Comparison of ENCODE assay signal across 7 cellular contexts in genomic region chr9:4984171-4984570, GRCh38. TPM values are rescaled to one million over a fixed set of nuclear protein-coding genes. Genes with fewer than 3 reads are reported as not detected.
A peak's percentile ranks its signal among the peaks of the same experiment; 100 is the strongest.
DNase-seq lines count a peak whose midpoint lies in the region; ATAC-seq lines count a peak whose summit lies in the region.

No MANE protein-coding gene starts in this region.

- CTCF ChIA-PET in naive thymus-derived CD4-positive, alpha-beta T cell (lab: Charles Lee): interaction anchor here (1.4 kb wide), 1 partner anchor 14 kb away, joined by 3 read pairs; no protein-coding TSS in a partner anchor

- H3K4me1 ChIP-seq in endocrine pancreas (ENCODE audit: control insufficient read depth, insufficient read depth, low read length): peaks cover 16% of the 10 kb centered on the region
- H3K4me1 ChIP-seq in naive thymus-derived CD4-positive, alpha-beta T cell (ENCODE audit: control insufficient read depth in 2 of 2, insufficient read depth in 2 of 2, low read length in 2 of 2): peaks cover 20 to 32% of the 10 kb centered on the region in 2 donors

- H3K9me3 Mint-ChIP-seq in naive thymus-derived CD4-positive, alpha-beta T cell: no peaks in the 10 kb centered on the region

- peaks cover 0 to 5% (median 0%) of the 10 kb centered on the region in 5 donors for H3K27me3 Mint-ChIP-seq in naive thymus-derived CD4-positive, alpha-beta T cell

- peak overlapping the region; percentile 78 for H3K27ac ChIP-seq in naive thymus-derived CD4-positive, alpha-beta T cell (ENCODE audit: low read depth, low read length)

- H3K4me3 Mint-ChIP-seq in naive thymus-derived CD4-positive, alpha-beta T cell: peak overlapping the region; percentile 83 to 98 (median 93)

- H3K9ac ChIP-seq in endocrine pancreas (ENCODE audit: control insufficient read depth, insufficient read depth, low read length): peak overlapping the region; percentile 74

- no peaks in the 10 kb centered on the region for H3K27me3 ChIP-seq in endocrine pancreas (ENCODE audit: control insufficient read depth, insufficient read depth, low read length)
- H3K27me3 ChIP-seq in naive thymus-derived CD4-positive, alpha-beta T cell (ENCODE audit: control insufficient read depth in 2 of 2, insufficient read depth in 2 of 2, low read length in 2 of 2): no peaks in the 10 kb centered on the region

- H3K36me3 ChIP-seq in endocrine pancreas (ENCODE audit: control insufficient read depth, insufficient read depth, low read length): no peaks in the 10 kb centered on the region
- H3K36me3 ChIP-seq in naive thymus-derived CD4-positive, alpha-beta T cell (ENCODE audit: control insufficient read depth in 2 of 3, insufficient read depth in 3 of 3, low read length in 3 of 3): peaks cover 0 to 4% (median 0%) of the 10 kb centered on the region in 3 experiments

- intact Hi-C loops in naive thymus-derived CD4-positive, alpha-beta T cell (cut with micrococcal nuclease): loop anchor here (2.0 to 10.0 kb wide), 11 partner anchors 59 to 1701 kb away; partner anchors contain the start of genes RIC1 (in 2 of the 2), AK3 (in 1 of the 2), CDC37L1 (in 1 of the 2) and ERMP1 (in 1 of the 2)

- H3K9me3 ChIP-seq in endocrine pancreas (ENCODE audit: control insufficient read depth, low read length): no peaks in the 10 kb centered on the region
- H3K9me3 ChIP-seq in naive thymus-derived CD4-positive, alpha-beta T cell (ENCODE audit: control insufficient read depth in 2 of 3, low read length in 3 of 3): no peaks in the 10 kb centered on the region

- peaks cover 20 to 48% (median 26%) of the 10 kb centered on the region in 7 donors for H3K4me1 Mint-ChIP-seq in naive thymus-derived CD4-positive, alpha-beta T cell

- H3K36me3 Mint-ChIP-seq in naive thymus-derived CD4-positive, alpha-beta T cell: peaks cover 0 to 16% (median 0%) of the 10 kb centered on the region in 5 donors

- peak overlapping the region; percentile 9 for H3K4me3 ChIP-seq in endocrine pancreas (ENCODE audit: control insufficient read depth, insufficient read depth, low read length)
- peak overlapping the region; percentile 52 for H3K4me3 ChIP-seq in naive thymus-derived CD4-positive, alpha-beta T cell (ENCODE audit: low read length)

- H3K27ac Mint-ChIP-seq in naive thymus-derived CD4-positive, alpha-beta T cell: peak overlapping the region; percentile 61 to 94 (median 83)

- POLR2A ChIA-PET in naive thymus-derived CD4-positive, alpha-beta T cell (lab: Charles Lee): interaction anchor here (0.7 to 2.6 kb wide), 3 partner anchors 191 to 1429 kb away, joined by 3 to 13 read pairs (median 5); partner anchors contain the start of genes RCL1 and UHRF2

- peak; percentile 13 for ATAC-seq in GM18502 (IDR thresholded peaks at IDR 0.05; ENCODE audit: poor library complexity, unreplicated experiment)
- peak; percentile 6 for ATAC-seq in HG02571 (IDR thresholded peaks at IDR 0.05; ENCODE audit: unreplicated experiment)
- no peak for ATAC-seq in naive thymus-derived CD4-positive, alpha-beta T cell
- no peak for ATAC-seq in GM21529 (IDR thresholded peaks at IDR 0.05; ENCODE audit: unreplicated experiment)
- no peak for ATAC-seq in HG03095 (IDR thresholded peaks at IDR 0.05; ENCODE audit: unreplicated experiment)

- DNase-seq in OCI-M1 (lab: John Stamatoyannopoulos, UW): peak; percentile 100
- DNase-seq in naive thymus-derived CD4-positive, alpha-beta T cell: peak in 1 of 9 donors; percentile 11

RNA-seq across cellular contexts. Expression of gene JAK2, which starts 0.9 kb away (rescaled TPM):
- 10 to 100 TPM; 11.7 to 76.0 (median 17.5) TPM for total RNA-seq in naive thymus-derived CD4-positive, alpha-beta T cell
- 1 to 10 TPM; 3.5 to 4.1 TPM for polyA plus RNA-seq in naive thymus-derived CD4-positive, alpha-beta T cell

Comparison
In these comparisons a context has a peak if more than half of its experiments do, and no peak if none do; other contexts are left out.
1. ATAC-seq: peak in GM18502 (single experiment) and HG02571 (single experiment); none in naive thymus-derived CD4-positive, alpha-beta T cell (single experiment), GM21529 (single experiment) and HG03095 (single experiment).